15 cellular contexts compared by ENCODE assay signal in genomic region chr4:174437756-174438155, GRCh38.
"Had no signal": no experiment of that assay in that cellular context is flagged by ENCODE, and none has a peak within 500 bp of the region (broad histone marks: within the 10 kb centered on the region; RNA-seq: fewer than 3 reads in every experiment).

No MANE protein-coding gene starts in this region.

- H3K27me3 Mint-ChIP-seq: activated naive CD8-positive, alpha-beta T cell; stimulated activated memory B cell treated with anti-CD40 and anti-IgM and Interleukin-4, amounts not matched to agents 10 μg/mL and 1 μg/mL and 100 μg/mL, for 72 hours had no signal

- H3K9ac ChIP-seq: parathyroid adenoma had no signal

- H3K9me3 ChIP-seq: tibial artery had no signal

- H3K4me1 ChIP-seq: parathyroid adenoma had no signal

- H3K27ac ChIP-seq: cardiac muscle cell, coronary artery, hepatocyte, parathyroid adenoma, tibial artery had no signal

- H2AFZ ChIP-seq: hepatocyte, parathyroid adenoma had no signal

- H3K27ac Mint-ChIP-seq: activated naive CD8-positive, alpha-beta T cell; mesothelial cell of epicardium; stimulated activated memory B cell treated with anti-CD40 and anti-IgM and Interleukin-4, amounts not matched to agents 10 μg/mL and 1 μg/mL and 100 μg/mL, for 72 hours had no signal

- H3K9me3 Mint-ChIP-seq: stimulated activated memory B cell treated with anti-CD40 and anti-IgM and Interleukin-4, amounts not matched to agents 10 μg/mL and 1 μg/mL and 100 μg/mL, for 72 hours had no signal

- H3K4me1 Mint-ChIP-seq: stimulated activated memory B cell treated with anti-CD40 and anti-IgM and Interleukin-4, amounts not matched to agents 10 μg/mL and 1 μg/mL and 100 μg/mL, for 72 hours had no signal

- H3K4me2 ChIP-seq: hepatocyte had no signal

- H3K36me3 ChIP-seq: cardiac muscle cell, tibial artery had no signal

- DNase-seq: activated CD4-positive, alpha-beta T cell treated with anti-CD3 and anti-CD28 coated beads, Interleukin-2, amount 50 U/mL, for 4 hours; activated CD4-positive, CD25-positive, alpha-beta regulatory T cell treated with anti-CD3 and anti-CD28 coated beads, Interleukin-2, amount 50 U/mL, for 72 hours; activated effector memory CD4-positive, alpha-beta T cell treated with anti-CD3 and anti-CD28 coated beads, Interleukin-2, amount 50 U/mL, for 16 hours; activated T-cell treated with anti-CD3 and anti-CD28 coated beads, Interleukin-2, amount 50 U/mL, for 1 hour; aorta; effector CD8-positive, alpha-beta T cell; retina; tibial artery had no signal

- H3K4me3 ChIP-seq: cardiac muscle cell, coronary artery, hepatocyte, tibial artery had no signal

- H3K36me3 Mint-ChIP-seq: activated naive CD8-positive, alpha-beta T cell; stimulated activated memory B cell treated with anti-CD40 and anti-IgM and Interleukin-4, amounts not matched to agents 10 μg/mL and 1 μg/mL and 100 μg/mL, for 72 hours had no signal

- H3K4me3 Mint-ChIP-seq: activated naive CD8-positive, alpha-beta T cell; mesothelial cell of epicardium; stimulated activated memory B cell treated with anti-CD40 and anti-IgM and Interleukin-4, amounts not matched to agents 10 μg/mL and 1 μg/mL and 100 μg/mL, for 72 hours had no signal

- H3K27me3 ChIP-seq: cardiac muscle cell, hepatocyte, tibial artery had no signal

- H3K79me2 ChIP-seq: hepatocyte, parathyroid adenoma had no signal

- ATAC-seq: stimulated activated memory B cell treated with anti-CD40 and anti-IgM and Interleukin-4, amounts not matched to agents 10 μg/mL and 1 μg/mL and 100 μg/mL, for 72 hours had no signal
